In genomic region chr1:18831656-18832055, GRCh38 we compare ENCODE assay signal across 4 cellular contexts. TPM values are rescaled to one million over a fixed set of nuclear protein-coding genes. Genes with fewer than 3 reads are reported as not detected.
"Had no signal": no experiment of that assay in that cellular context is flagged by ENCODE, and none has a peak within 500 bp of the region (broad histone marks: within the 10 kb centered on the region; RNA-seq: fewer than 3 reads in every experiment).

No MANE protein-coding gene starts in this region.

- DNase-seq: GDM1, GF-D8 had no signal

- ATAC-seq: GM12878 had no signal

- H3K4me3 ChIP-seq: GM12878 had no signal

RNA-seq across cellular contexts. Expression of gene TAS1R2, which starts 27.8 kb away (rescaled TPM):
- total RNA-seq: G401, GM12878 had no signal
- polyA plus RNA-seq: GM12878 had no signal
